ENCODE assay signal across 8 cellular contexts in the genomic region with DNA sequence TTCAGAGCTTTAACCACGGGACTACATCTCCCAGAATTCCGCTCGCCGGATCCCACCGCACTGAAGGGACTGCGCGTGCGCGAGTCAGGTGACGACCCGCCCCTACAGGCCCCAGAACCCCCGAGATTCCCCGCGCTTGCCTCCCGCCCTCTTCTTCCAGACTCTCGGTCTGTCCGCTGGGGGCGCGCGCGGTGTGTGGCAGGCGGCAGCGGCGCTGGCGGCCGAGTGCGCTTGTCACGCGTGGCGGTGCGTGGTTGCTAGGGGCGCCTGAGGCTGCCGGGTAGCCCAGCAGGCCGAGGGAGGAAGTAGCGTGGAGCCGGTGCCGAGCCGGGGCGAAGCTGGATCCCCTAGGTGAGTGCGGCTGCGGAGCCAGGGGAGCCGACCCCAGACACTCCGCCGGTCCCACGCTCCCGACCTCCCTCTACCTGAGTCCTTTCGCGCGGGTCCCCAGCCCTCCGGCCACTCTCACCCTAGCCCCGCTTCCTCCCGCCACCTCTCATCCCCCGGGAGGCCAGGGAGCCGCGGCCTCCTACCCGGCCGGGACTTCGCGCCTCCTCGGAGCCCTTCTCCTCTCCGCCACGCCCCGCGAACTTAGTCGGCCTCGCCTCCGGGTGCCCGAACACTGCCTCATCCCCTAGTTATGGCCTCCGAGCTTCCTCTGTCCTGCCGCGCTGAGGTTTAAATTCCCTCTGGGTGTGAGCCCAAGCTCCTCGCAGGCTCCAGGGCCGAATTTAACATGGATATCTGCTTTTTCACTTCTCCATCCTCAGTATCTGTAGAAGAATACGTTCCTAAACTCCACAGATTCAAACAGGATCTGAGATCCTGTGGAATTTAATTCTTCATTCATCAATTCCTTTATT. TPM values are rescaled to one million over a fixed set of nuclear protein-coding genes. Genes with fewer than 3 reads are reported as not detected.
DNase-seq lines count a peak whose midpoint lies in the region; ATAC-seq and TF ChIP-seq lines count a peak whose summit lies in the region.

TSS of gene TTLL4 (plus strand) at position 149 of the 863 bp plus-strand sequence. CDS start 26,842 bp downstream, outside the sequence.

- peak within 1 kb of the TSS; percentile 66 for H3K27ac ChIP-seq in CD4-positive, alpha-beta T cell (ENCODE audit: low read depth, low read length)
- H3K27ac ChIP-seq in right lobe of liver = peak within 1 kb of the TSS; percentile 73 to 92 (median 86)

- H3K36me3 Mint-ChIP-seq in CD4-positive, alpha-beta T cell (ENCODE audit: low read depth) = peaks cover 11% of the 10 kb centered on the region

- intact Hi-C loops in CD4-positive, alpha-beta T cell (cut with DNase I, micrococcal nuclease) = loop anchor here (1.0 to 10.0 kb wide), 11 partner anchors 39 to 886 kb away; partner anchors contain the start of genes RNF25 (in 2 of the 2), STK36 (in 2 of the 2), BCS1L (in 1 of the 2) and CNOT9 (in 1 of the 2)
- intact Hi-C loops in right lobe of liver (cut with DNase I) = loop anchor here in 1 of 2 donors (10.0 kb wide), 1 partner anchor 124 kb away; the partner anchor contains the start of gene PRKAG3

- H3K4me1 ChIP-seq in right lobe of liver = peaks cover 0 to 8% (median 0%) of the 10 kb centered on the region in 4 donors

- peak within 1 kb of the TSS; percentile 99 for H3K4me3 Mint-ChIP-seq in CD4-positive, alpha-beta T cell

- no peaks in the 10 kb centered on the region for H3K9me3 ChIP-seq in CD4-positive, alpha-beta T cell (ENCODE audit: control insufficient read depth, low read length)
- H3K9me3 ChIP-seq in right lobe of liver = no peaks in the 10 kb centered on the region

- peak within 1 kb of the TSS; percentile 82 to 91 (median 89) for H3K4me3 ChIP-seq in right lobe of liver

- H3K9me3 Mint-ChIP-seq in CD4-positive, alpha-beta T cell = no peaks in the 10 kb centered on the region

- H3K27ac Mint-ChIP-seq in CD4-positive, alpha-beta T cell = peak within 1 kb of the TSS; percentile 91

- peak; percentile 87 for TF ChIP-seq CTCF in CD4-positive, alpha-beta T cell (IDR thresholded peaks at IDR 0.05)
- TF ChIP-seq CTCF in right lobe of liver (IDR thresholded peaks at IDR 0.05) = peak; percentile 89 to 94 (median 90)

- ATAC-seq in CD4-positive, alpha-beta T cell (ENCODE audit: poor library complexity) = peak; percentile 98
- ATAC-seq in GM19438 (IDR thresholded peaks at IDR 0.05; ENCODE audit: low read depth, unreplicated experiment) = peak; percentile 85
- ATAC-seq in HG03575 (IDR thresholded peaks at IDR 0.05; ENCODE audit: extremely low read depth, insufficient number of reproducible peaks, low FRiP score, unreplicated experiment) = peak; percentile 56
- peak; percentile 98 to 99 (median 99) for ATAC-seq in right lobe of liver

- peak; percentile 70 for TF ChIP-seq POLR2A in right lobe of liver (IDR thresholded peaks at IDR 0.05)

- DNase-seq in CD4-positive, alpha-beta T cell = peak; percentile 97 to 99 (median 98)
- peak; percentile 99 for DNase-seq in NCI-H82 (lab: John Stamatoyannopoulos, UW)
- peak; percentile 98 for DNase-seq in activated CD4-positive, alpha-beta T cell treated with anti-CD3 and anti-CD28 coated beads, Interleukin-2, amount 50 U/mL, for 48 hours
- DNase-seq in dermis microvascular lymphatic vessel endothelial cell (ENCODE audit: low read depth in 2 of 2) = peak; percentile 87 to 96
- DNase-seq in right lobe of liver = peak; percentile 99
- DNase-seq in stimulated activated CD4-positive, alpha-beta T cell treated with anti-CD3 and anti-CD28 coated beads, Interleukin-4, amount 100 ng/mL, for 4 hours = peak; percentile 99

- 0% methylated on average over 27 of the region's 74 CpGs for WGBS in right lobe of liver (ENCODE audit: insufficient coverage, low coverage, low lambda C conversion rate, missing lambda C conversion rate)

- peaks cover 10% of the 10 kb centered on the region for H3K27me3 Mint-ChIP-seq in CD4-positive, alpha-beta T cell

- no peaks in the 10 kb centered on the region for H3K27me3 ChIP-seq in CD4-positive, alpha-beta T cell (ENCODE audit: control insufficient read depth, insufficient read depth, low read length)
- H3K27me3 ChIP-seq in right lobe of liver = no peaks in the 10 kb centered on the region

- POLR2A ChIA-PET in CD4-positive, alpha-beta T cell (lab: Charles Lee) = interaction anchor here (1.0 to 2.3 kb wide), 6 partner anchors 11 to 315 kb away, joined by 3 to 15 read pairs (median 5); partner anchors contain the start of genes BCS1L, RNF25, STK36 and ZNF142

- H3K36me3 ChIP-seq in right lobe of liver = peaks cover 0 to 2% (median 0%) of the 10 kb centered on the region in 4 donors

- H3K4me1 Mint-ChIP-seq in CD4-positive, alpha-beta T cell (ENCODE audit: low read depth) = peaks cover 26% of the 10 kb centered on the region

- CTCF ChIA-PET in CD4-positive, alpha-beta T cell (lab: Charles Lee) = interaction anchor here (0.6 to 3.1 kb wide), 26 partner anchors 8 to 681 kb away, joined by 3 to 25 read pairs (median 4); partner anchors contain the start of genes AAMP, BCS1L, DNPEP and PNKD

RNA-seq across cellular contexts. Expression of gene TTLL4, which starts in this region (rescaled TPM):
- total RNA-seq in CD4-positive, alpha-beta T cell = 10 to 100 TPM in 1 of 2 experiments, 1 to 10 TPM in 1; 7.3 to 10.8 TPM
- total RNA-seq in dermis microvascular lymphatic vessel endothelial cell (5.4 and 7.3 TPM in 2 replicates), right lobe of liver (10 to 100 TPM in 4 of 6 experiments, 1 to 10 TPM in 2; 8.2 to 14.8 (median 11.6) TPM)

Comparison
In these comparisons a context has a peak if more than half of its experiments do, and no peak if none do; other contexts are left out.
1. Peak in every context shown above with its lines: DNase-seq, ATAC-seq, H3K4me3 ChIP-seq and H3K27ac ChIP-seq.